19 cellular contexts compared by ENCODE assay signal in the genomic region with DNA sequence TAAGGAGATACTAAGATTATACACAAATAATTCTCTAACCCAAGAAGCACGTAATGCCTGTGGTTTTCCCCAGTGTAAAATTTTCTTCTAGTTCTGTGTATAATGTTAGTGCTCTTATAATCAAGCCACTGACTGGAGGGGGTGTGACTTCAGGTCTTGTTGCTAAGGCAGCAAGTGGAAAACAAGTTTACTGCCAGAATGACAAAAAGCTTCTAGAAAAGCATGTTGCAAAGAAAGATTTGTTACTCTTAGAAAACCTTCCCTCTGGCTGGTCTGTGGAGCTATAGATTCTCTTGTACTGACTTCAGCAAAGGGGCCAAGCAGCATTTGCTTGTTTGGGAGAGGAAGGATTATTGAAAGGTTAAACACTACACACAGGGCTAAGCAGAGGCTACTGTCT.
DNase-seq lines count a peak whose midpoint lies in the region; ATAC-seq and TF ChIP-seq lines count a peak whose summit lies in the region.
"Had no signal": no experiment of that assay in that cellular context is flagged by ENCODE, and none has a peak within 500 bp of the region (broad histone marks: within the 10 kb centered on the region; RNA-seq: fewer than 3 reads in every experiment).

No MANE protein-coding gene starts in this region.

- H3K4me3 Mint-ChIP-seq in CD8-positive, alpha-beta T cell = no peak overlapping the region
- H3K4me3 Mint-ChIP-seq: activated CD8-positive, alpha-beta T cell treated with anti-CD3 and anti-CD28 coated beads for 36 hours; IgD-negative memory B cell had no signal

- POLR2A ChIA-PET in CD8-positive, alpha-beta T cell (lab: Charles Lee) = no interaction called here

- no peak overlapping the region for H2AK5ac ChIP-seq in mesendoderm (ENCODE audit: low read length)

- H2BK15ac ChIP-seq in mesendoderm (replicated peaks; ENCODE audit: low read depth) = no peak overlapping the region

- H3K9me3 Mint-ChIP-seq in CD8-positive, alpha-beta T cell = no peaks in the 10 kb centered on the region
- H3K9me3 Mint-ChIP-seq: activated CD8-positive, alpha-beta T cell treated with anti-CD3 and anti-CD28 coated beads for 36 hours; IgD-negative memory B cell had no signal

- WGBS in mesendoderm (ENCODE audit: extremely low coverage, insufficient coverage, low lambda C conversion rate) = no CpG with 5 or more reads among the region's 1 CpG

- no peaks in the 10 kb centered on the region for H3K79me2 ChIP-seq in mesendoderm (ENCODE audit: control insufficient read depth, insufficient read depth, low read length)

- no peak overlapping the region for H3K27ac Mint-ChIP-seq in CD8-positive, alpha-beta T cell
- H3K27ac Mint-ChIP-seq: activated CD8-positive, alpha-beta T cell treated with anti-CD3 and anti-CD28 coated beads for 36 hours; IgD-negative memory B cell had no signal

- no peaks in the 10 kb centered on the region for H3K9me3 ChIP-seq in left ventricle myocardium inferior (replicated peaks)
- H3K9me3 ChIP-seq in uterus = no peaks in the 10 kb centered on the region
- H3K9me3 ChIP-seq in CD8-positive, alpha-beta T cell (ENCODE audit: low read length) = no peaks in the 10 kb centered on the region
- H3K9me3 ChIP-seq: colonic mucosa had no signal

- H4K8ac ChIP-seq in mesendoderm (ENCODE audit: low read depth, low read length) = no peak overlapping the region

- intact Hi-C loops in left cardiac atrium (cut with DNase I) (no loop called here), left ventricle myocardium inferior (cut with micrococcal nuclease) (no loop called here), uterus (cut with DNase I; ENCODE audit: low total_unique reads) (no loop called here)
- intact Hi-C loops in CD8-positive, alpha-beta T cell (cut with DNase I, micrococcal nuclease) = no loop called here

- no peak for TF ChIP-seq CTCF in left ventricle myocardium inferior (IDR thresholded peaks at IDR 0.05; ENCODE audit: borderline replicate concordance)
- no peak for TF ChIP-seq CTCF in uterus (IDR thresholded peaks at IDR 0.05)
- no peak for TF ChIP-seq CTCF in CD8-positive, alpha-beta T cell (IDR thresholded peaks at IDR 0.05)

- H3K36me3 ChIP-seq in left ventricle myocardium inferior (no peaks in the 10 kb centered on the region), mesendoderm (ENCODE audit: control insufficient read depth, insufficient read depth, low read length) (no peaks in the 10 kb centered on the region), uterus (no peaks in the 10 kb centered on the region)
- no peaks in the 10 kb centered on the region for H3K36me3 ChIP-seq in CD8-positive, alpha-beta T cell (ENCODE audit: insufficient read depth, low read length)
- H3K36me3 ChIP-seq: colonic mucosa had no signal

- peak; percentile 12 to 56 for ATAC-seq in left cardiac atrium
- no peak for ATAC-seq in GM19455 (IDR thresholded peaks at IDR 0.05; ENCODE audit: unreplicated experiment)
- no peak for ATAC-seq in GM19463 (IDR thresholded peaks at IDR 0.05; ENCODE audit: unreplicated experiment)
- no peak for ATAC-seq in CD8-positive, alpha-beta T cell
- ATAC-seq: activated CD8-positive, alpha-beta T cell treated with anti-CD3 and anti-CD28 coated beads for 36 hours; HCT116 had no signal

- H4K5ac ChIP-seq in mesendoderm (ENCODE audit: low read length) = no peak overlapping the region

- H3K27ac ChIP-seq in left ventricle myocardium inferior (replicated peaks) (no peak overlapping the region), mesendoderm (ENCODE audit: low read depth, low read length) (no peak overlapping the region), uterus (peak overlapping the region; percentile 41 to 58)
- no peak overlapping the region for H3K27ac ChIP-seq in CD8-positive, alpha-beta T cell (ENCODE audit: low read depth, low read length)
- H3K27ac ChIP-seq: colonic mucosa had no signal

- no peak overlapping the region for H3K9ac ChIP-seq in mesendoderm (ENCODE audit: low read length)

- peaks cover 6% of the 10 kb centered on the region for H3K4me1 Mint-ChIP-seq in CD8-positive, alpha-beta T cell (ENCODE audit: low read depth)

- no peaks in the 10 kb centered on the region for H3K79me1 ChIP-seq in mesendoderm (ENCODE audit: low read length)

- H2BK5ac ChIP-seq in mesendoderm (ENCODE audit: low read length) = no peak overlapping the region

- no peak overlapping the region for H3K23ac ChIP-seq in mesendoderm (ENCODE audit: low read length)

- CTCF ChIA-PET in CD8-positive, alpha-beta T cell (lab: Charles Lee) = no interaction called here

- H2BK120ac ChIP-seq in mesendoderm (ENCODE audit: low read depth, low read length) = peak overlapping the region; percentile 45

- H3K56ac ChIP-seq in mesendoderm (ENCODE audit: low read length) = no peak overlapping the region

- H3K4me2 ChIP-seq in mesendoderm (ENCODE audit: low read length) = no peak overlapping the region

- peaks cover 4% of the 10 kb centered on the region for H3K36me3 Mint-ChIP-seq in CD8-positive, alpha-beta T cell
- H3K36me3 Mint-ChIP-seq: IgD-negative memory B cell had no signal

- H3K27me3 Mint-ChIP-seq in CD8-positive, alpha-beta T cell (ENCODE audit: low read depth) = no peaks in the 10 kb centered on the region
- H3K27me3 Mint-ChIP-seq: activated CD8-positive, alpha-beta T cell treated with anti-CD3 and anti-CD28 coated beads for 36 hours; IgD-negative memory B cell had no signal

- peak overlapping the region; percentile 6 for H3K4ac ChIP-seq in mesendoderm (ENCODE audit: low read depth, low read length)

- no peak for DNase-seq in left cardiac atrium
- DNase-seq in left ventricle myocardium inferior = no peak
- peak; percentile 72 for DNase-seq in dedifferentiated amniotic fluid mesenchymal stem cell (ENCODE audit: extremely low spot score)
- DNase-seq in mesendoderm = peak; percentile 74
- peak in 1 of 2 donors; percentile 30 for DNase-seq in uterus
- DNase-seq in CD8-positive, alpha-beta T cell = no peak
- DNase-seq: ACHN; activated CD8-positive, alpha-beta T cell treated with anti-CD3 and anti-CD28 coated beads for 36 hours; activated naive CD4-positive, alpha-beta T cell treated with Interleukin-2 at 50 U/mL for 16 hours; colonic mucosa; DMS79; foreskin melanocyte; NCI-H524; stimulated activated CD8-positive, alpha-beta memory T cell treated with anti-CD3 and anti-CD28 coated beads, Interleukin-4, amount 100 ng/mL, for 48 hours; T1000 had no signal

- peaks cover 15% of the 10 kb centered on the region for H3K4me1 ChIP-seq in left ventricle myocardium inferior
- peaks cover 2% of the 10 kb centered on the region for H3K4me1 ChIP-seq in mesendoderm (ENCODE audit: control insufficient read depth, low read depth, low read length)
- peaks cover 0 to 10% of the 10 kb centered on the region in 2 donors for H3K4me1 ChIP-seq in uterus
- H3K4me1 ChIP-seq in CD8-positive, alpha-beta T cell (ENCODE audit: insufficient read depth, low read length) = no peaks in the 10 kb centered on the region
- H3K4me1 ChIP-seq: colonic mucosa had no signal

- TF ChIP-seq POLR2A in uterus (IDR thresholded peaks at IDR 0.05) = no peak

- H3K18ac ChIP-seq in mesendoderm (ENCODE audit: low read length) = no peak overlapping the region

- H3K4me3 ChIP-seq in left ventricle myocardium inferior = no peak overlapping the region
- H3K4me3 ChIP-seq in mesendoderm (ENCODE audit: low read length) = no peak overlapping the region
- H3K4me3 ChIP-seq in uterus = no peak overlapping the region
- H3K4me3 ChIP-seq in CD8-positive, alpha-beta T cell (ENCODE audit: low read depth, low read length) = no peak overlapping the region
- H3K4me3 ChIP-seq: colonic mucosa had no signal

- H3K27me3 ChIP-seq in left ventricle myocardium inferior (ENCODE audit: low read depth) = no peaks in the 10 kb centered on the region
- no peaks in the 10 kb centered on the region for H3K27me3 ChIP-seq in mesendoderm (ENCODE audit: insufficient read depth, low read length, poor library complexity)
- no peaks in the 10 kb centered on the region for H3K27me3 ChIP-seq in uterus
- no peaks in the 10 kb centered on the region for H3K27me3 ChIP-seq in CD8-positive, alpha-beta T cell (ENCODE audit: insufficient read depth, low read length)
- H3K27me3 ChIP-seq: colonic mucosa had no signal

Comparison
In these comparisons a context has a peak if more than half of its experiments do, and no peak if none do; other contexts are left out.
1. ATAC-seq: peak in left cardiac atrium (2 of 2); none in GM19455 (single experiment), GM19463 (single experiment) and CD8-positive, alpha-beta T cell (single experiment).
2. DNase-seq: peak in dedifferentiated amniotic fluid mesenchymal stem cell (single experiment) and mesendoderm (single experiment); none in left cardiac atrium (single experiment), left ventricle myocardium inferior (single experiment) and CD8-positive, alpha-beta T cell (0 of 7).
3. H3K27ac ChIP-seq: peak in uterus (2 of 2); none in left ventricle myocardium inferior (single experiment), mesendoderm (single experiment) and CD8-positive, alpha-beta T cell (single experiment).